ENCODE assay signal across 31 cellular contexts in the genomic region with DNA sequence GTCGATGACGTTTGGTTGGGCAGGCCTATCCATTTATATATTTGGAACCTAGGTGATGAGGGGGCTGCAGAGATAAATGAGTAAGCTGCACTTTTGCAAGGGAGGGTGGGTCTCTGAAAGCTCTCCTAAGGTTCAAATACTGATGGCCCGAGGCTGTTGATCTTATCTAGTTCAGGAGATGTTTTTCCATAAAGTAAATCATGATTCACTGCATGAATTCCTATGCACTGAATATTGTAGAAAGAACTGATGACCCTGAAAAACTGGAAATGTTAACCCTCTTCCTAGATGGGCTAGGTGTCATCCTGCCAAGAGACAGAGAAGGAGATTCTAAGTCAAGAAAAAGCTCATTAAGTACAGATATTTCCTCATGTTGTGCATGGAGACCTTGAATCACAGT.
A peak's percentile ranks its signal among the peaks of the same experiment; 100 is the strongest.
DNase-seq lines count a peak whose midpoint lies in the region; ATAC-seq, FAIRE-seq and TF ChIP-seq lines count a peak whose summit lies in the region.
"Had no signal": no experiment of that assay in that cellular context is flagged by ENCODE, and none has a peak within 500 bp of the region (broad histone marks: within the 10 kb centered on the region; RNA-seq: fewer than 3 reads in every experiment).

No MANE protein-coding gene starts in this region.

- H3K4me1 ChIP-seq in adipocyte (ENCODE audit: control insufficient read depth, insufficient read depth, low read length): peaks cover 12% of the 10 kb centered on the region

- no peak for TF ChIP-seq CTCF in mesothelial cell of epicardium (IDR thresholded peaks at IDR 0.05; ENCODE audit: unreplicated experiment)

- no peaks in the 10 kb centered on the region for H3K27me3 ChIP-seq in adipocyte (replicated peaks; ENCODE audit: control insufficient read depth, insufficient read depth, low read length)
- H3K27me3 ChIP-seq: hepatocyte had no signal

- no peak for FAIRE-seq in HTR-8/SVneo (lab: Jason Lieb, UNC)
- FAIRE-seq: HepG2, small intestine had no signal

- ATAC-seq in HG03175 (IDR thresholded peaks at IDR 0.05; ENCODE audit: unreplicated experiment): no peak
- no peak for ATAC-seq in GM18502 (IDR thresholded peaks at IDR 0.05; ENCODE audit: poor library complexity, unreplicated experiment)
- ATAC-seq in HG02763 (IDR thresholded peaks at IDR 0.05; ENCODE audit: unreplicated experiment): no peak
- ATAC-seq: activated T-helper 17 cell treated with anti-CD3 and anti-CD28 coated beads, Interleukin-2, amount 50 U/mL, for 72 hours; CD8-positive, alpha-beta T cell; HepG2 had no signal

- H3K4me3 Mint-ChIP-seq in mesothelial cell of epicardium: no peak overlapping the region
- H3K4me3 Mint-ChIP-seq: activated CD4-positive, alpha-beta memory T cell treated with anti-CD3 and anti-CD28 coated beads for 36 hours; activated naive CD8-positive, alpha-beta T cell; activated T-helper 17 cell treated with anti-CD3 and anti-CD28 coated beads, Interleukin-2, amount 50 U/mL, for 72 hours; CD8-positive, alpha-beta T cell; immature natural killer cell; nephron had no signal

- DNase-seq in Daoy (ENCODE audit: low read depth) (peak; percentile 71), HTR-8/SVneo (ENCODE audit: insufficient read length, low spot score) (peak; percentile 19), adipocyte (ENCODE audit: low read depth) (peak; percentile 38), mesothelial cell of epicardium (ENCODE audit: low spot score in 2 of 2, unreplicated experiment in 2 of 2) (no peak), HuH-7 (ENCODE audit: low spot score) (no peak)
- DNase-seq: activated CD4-positive, alpha-beta memory T cell treated with anti-CD3 and anti-CD28 coated beads for 36 hours; activated CD8-positive, alpha-beta memory T cell treated with anti-CD3 and anti-CD28 coated beads, Interleukin-2, amount 50 U/mL, for 48 hours; CD8-positive, alpha-beta T cell; DMS153; foreskin melanocyte; GF-D8; immature natural killer cell; NCI-H1105; NCI-H2029; NCI-H345; NCI-H774; retina; SHP77; small intestine; stimulated activated CD4-positive, alpha-beta T cell treated with anti-CD3 and anti-CD28 coated beads, Interleukin-2, amount 100 ng/mL, for 48 hours; stimulated activated naive CD4-positive, alpha-beta T cell treated with Interleukin-2 at 50 U/mL for 16 hours; T-helper 1 cell had no signal

- H3K4me1 Mint-ChIP-seq in mesothelial cell of epicardium: peaks cover 58% of the 10 kb centered on the region
- H3K4me1 Mint-ChIP-seq: activated T-helper 17 cell treated with anti-CD3 and anti-CD28 coated beads, Interleukin-2, amount 50 U/mL, for 72 hours; immature natural killer cell had no signal

- H3K36me3 Mint-ChIP-seq in mesothelial cell of epicardium: no peaks in the 10 kb centered on the region
- H3K36me3 Mint-ChIP-seq: activated CD4-positive, alpha-beta memory T cell treated with anti-CD3 and anti-CD28 coated beads for 36 hours; activated naive CD8-positive, alpha-beta T cell; CD8-positive, alpha-beta T cell; immature natural killer cell had no signal

- no peaks in the 10 kb centered on the region for H3K36me3 ChIP-seq in adipocyte (ENCODE audit: control insufficient read depth, insufficient read depth, low read length, severe bottlenecking)
- H3K36me3 ChIP-seq: thoracic aorta had no signal

- H3K9ac ChIP-seq in adipocyte (ENCODE audit: low read length): no peak overlapping the region

- H3K4me3 ChIP-seq in adipocyte (ENCODE audit: low read length): no peak overlapping the region
- H3K4me3 ChIP-seq: hepatocyte, thoracic aorta had no signal

- no peaks in the 10 kb centered on the region for H3K9me3 ChIP-seq in adipocyte (ENCODE audit: control insufficient read depth, low read length)
- H3K9me3 ChIP-seq: thoracic aorta had no signal

- H3K27me3 Mint-ChIP-seq in mesothelial cell of epicardium (ENCODE audit: low read depth): no peaks in the 10 kb centered on the region
- H3K27me3 Mint-ChIP-seq: activated CD4-positive, alpha-beta memory T cell treated with anti-CD3 and anti-CD28 coated beads for 36 hours; activated naive CD8-positive, alpha-beta T cell; activated T-helper 17 cell treated with anti-CD3 and anti-CD28 coated beads, Interleukin-2, amount 50 U/mL, for 72 hours had no signal

- H3K9me3 Mint-ChIP-seq in mesothelial cell of epicardium: no peaks in the 10 kb centered on the region
- H3K9me3 Mint-ChIP-seq: activated CD4-positive, alpha-beta memory T cell treated with anti-CD3 and anti-CD28 coated beads for 36 hours; activated T-helper 17 cell treated with anti-CD3 and anti-CD28 coated beads, Interleukin-2, amount 50 U/mL, for 72 hours; CD8-positive, alpha-beta T cell; immature natural killer cell; nephron had no signal

- peak overlapping the region; percentile 42 for H3K27ac Mint-ChIP-seq in mesothelial cell of epicardium
- H3K27ac Mint-ChIP-seq: activated CD4-positive, alpha-beta memory T cell treated with anti-CD3 and anti-CD28 coated beads for 36 hours; activated naive CD8-positive, alpha-beta T cell; activated T-helper 17 cell treated with anti-CD3 and anti-CD28 coated beads, Interleukin-2, amount 50 U/mL, for 72 hours; CD8-positive, alpha-beta T cell; immature natural killer cell; nephron had no signal

Comparison
In these comparisons a context has a peak if more than half of its experiments do, and no peak if none do; other contexts are left out.
1. DNase-seq: peak in Daoy (single experiment), HTR-8/SVneo (single experiment) and adipocyte (single experiment); none in mesothelial cell of epicardium (0 of 2) and HuH-7 (single experiment).